ENCODE assay signal across 8 cellular contexts in genomic region chr1:1630191-1630964, GRCh38. TPM values are rescaled to one million over a fixed set of nuclear protein-coding genes. Genes with fewer than 3 reads are reported as not detected.
DNase-seq lines count a peak whose midpoint lies in the region; ATAC-seq and TF ChIP-seq lines count a peak whose summit lies in the region.

No MANE protein-coding gene starts in this region.

- in situ Hi-C loops in astrocyte of the spinal cord (cut with HindIII; ENCODE audit: low sequenced_read_pairs) = no loop called here

- peak; percentile 92 for DNase-seq in T-helper 22 cell (ENCODE audit: low read depth)
- peak; percentile 50 for DNase-seq in astrocyte of the spinal cord (ENCODE audit: low read depth, low spot score)
- DNase-seq in left colon = peak; percentile 77 to 86
- DNase-seq in stimulated activated CD8-positive, alpha-beta memory T cell treated with anti-CD3 and anti-CD28 coated beads, Interleukin-12 subunit alpha, Interleukin-12 subunit beta, amount 100 ng/mL, for 1 hour (ENCODE audit: low read depth) = peak; percentile 88
- no peak for DNase-seq in A172 (ENCODE audit: low spot score)
- DNase-seq in SW 1271 (lab: John Stamatoyannopoulos, UW) = no peak

- H3K4me3 ChIP-seq in astrocyte of the spinal cord (ENCODE audit: low read depth, low read length) = no peak overlapping the region

- intact Hi-C loops in left colon (cut with DNase I, micrococcal nuclease) = no loop called here

- TF ChIP-seq CTCF in astrocyte of the spinal cord (IDR thresholded peaks at IDR 0.05; ENCODE audit: low read depth, low read length) = no peak

- peak; percentile 76 for ATAC-seq in GM19035 (IDR thresholded peaks at IDR 0.05; ENCODE audit: unreplicated experiment)
- ATAC-seq in HG03469 (IDR thresholded peaks at IDR 0.05; ENCODE audit: unreplicated experiment) = peak; percentile 51
- peak; percentile 44 for ATAC-seq in left colon

RNA-seq across cellular contexts. Expression of gene MMP23B, which starts 1.6 kb away (rescaled TPM):
- total RNA-seq in left colon = 1 to 10 TPM; 1.2 to 7.2 TPM
- 3.9 TPM in 1 of 2 replicates, not detected in the other for total RNA-seq in A172 (2014; rRNA removed; shearing (Covaris generic))

RNA-seq across cellular contexts. Expression of gene MIB2, which starts 15.1 kb away (rescaled TPM):
- total RNA-seq in left colon = 10 to 100 TPM; 84.8 to 86.1 TPM
- 13.9 and 19.4 TPM in 2 replicates for total RNA-seq in A172 (2014; rRNA removed; shearing (Covaris generic))

RNA-seq across cellular contexts. Expression of gene CDK11B, which starts 28.4 kb away (rescaled TPM):
- total RNA-seq in left colon = 10 to 100 TPM; 29.6 to 37.0 TPM
- 9.0 and 9.6 TPM in 2 replicates for total RNA-seq in A172 (2014; rRNA removed; shearing (Covaris generic))

RNA-seq across cellular contexts. Expression of gene FNDC10, which starts 30.4 kb away (rescaled TPM):
- 1 to 10 TPM; 3.1 to 3.3 TPM for total RNA-seq in left colon
- total RNA-seq in A172 (2014; rRNA removed; shearing (Covaris generic)) = not detected in 2 replicates

RNA-seq across cellular contexts. Expression of gene SSU72, which starts 55.7 kb away (rescaled TPM):
- total RNA-seq in left colon = 100 to 1,000 TPM; 118 to 130 TPM
- total RNA-seq in A172 (2014; rRNA removed; shearing (Covaris generic)) = 49.7 and 56.2 TPM in 2 replicates

Comparison
In these comparisons a context has a peak if more than half of its experiments do, and no peak if none do; other contexts are left out.
1. DNase-seq: peak in T-helper 22 cell (single experiment), astrocyte of the spinal cord (single experiment), left colon (2 of 2) and stimulated activated CD8-positive, alpha-beta memory T cell treated with anti-CD3 and anti-CD28 coated beads, Interleukin-12 subunit alpha, Interleukin-12 subunit beta, amount 100 ng/mL, for 1 hour (single experiment); none in A172 (single experiment) and SW 1271 (0 of 2).
2. Peak in every context shown above with its lines, with median percentiles within 50 percentile points of each other: ATAC-seq.